ENCODE assay signal across 1 cellular context in genomic region chr4:22190855-22191254, GRCh38.
TF ChIP-seq lines count a peak whose summit lies in the region.

No MANE protein-coding gene starts in this region.

TF ChIP-seq in IMR-90, 13 proteins besides CTCF, POLR2A, EP300 and RAD21 (continued from another document):
- TF ChIP-seq, protein P1, sequence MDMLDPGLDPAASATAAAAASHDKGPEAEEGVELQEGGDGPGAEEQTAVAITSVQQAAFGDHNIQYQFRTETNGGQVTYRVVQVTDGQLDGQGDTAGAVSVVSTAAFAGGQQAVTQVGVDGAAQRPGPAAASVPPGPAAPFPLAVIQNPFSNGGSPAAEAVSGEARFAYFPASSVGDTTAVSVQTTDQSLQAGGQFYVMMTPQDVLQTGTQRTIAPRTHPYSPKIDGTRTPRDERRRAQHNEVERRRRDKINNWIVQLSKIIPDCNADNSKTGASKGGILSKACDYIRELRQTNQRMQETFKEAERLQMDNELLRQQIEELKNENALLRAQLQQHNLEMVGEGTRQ (IDR thresholded peaks at IDR 0.05; ENCODE audit: low read depth, low read length) = no peak
